In the genomic region with DNA sequence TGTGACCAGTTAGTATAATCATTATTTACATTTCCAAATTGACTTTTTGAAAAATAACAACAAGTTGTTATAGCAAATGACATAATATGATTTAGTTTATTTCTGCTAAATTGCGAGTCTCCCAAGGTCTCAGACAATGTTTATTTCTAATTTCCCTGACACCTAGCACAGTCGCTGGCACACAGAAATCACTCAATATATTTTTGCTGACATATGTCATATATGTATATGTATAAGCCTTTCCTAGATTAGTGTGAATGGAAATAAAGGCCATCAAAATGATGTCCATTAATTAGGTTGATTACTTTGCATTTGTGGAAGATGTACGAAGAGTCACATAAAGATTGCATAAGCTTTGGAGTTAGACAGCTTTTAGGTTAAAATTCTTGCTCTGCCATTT, we compare ENCODE assay signal across 3 cellular contexts.
TF ChIP-seq lines count a peak whose summit lies in the region.

No MANE protein-coding gene starts in this region.

TF ChIP-seq in HepG2, 621 proteins besides CTCF, POLR2A, EP300 and RAD21:
- TF ChIP-seq MAFK (conservative IDR thresholded peaks at IDR 0.05 in 1 of 2, IDR thresholded peaks at IDR 0.05 in 1 of 2; ENCODE audit: low read length in 2 of 2) (peak in 1 of 2 experiments; percentile 68; a peak in 2 of 4 replicates), DNMT1 (CRISPR knock-in tag; IDR thresholded peaks at IDR 0.05) (no peak), ZFYVE20 (CRISPR knock-in tag; IDR thresholded peaks at IDR 0.05; ENCODE audit: borderline replicate concordance, low read depth) (no peak), PATZ1 (CRISPR knock-in tag; IDR thresholded peaks at IDR 0.05) (no peak), MAFF (IDR thresholded peaks at IDR 0.05; ENCODE audit: low read depth, low read length) (peak; percentile 65), ZNF350 (CRISPR knock-in tag; IDR thresholded peaks at IDR 0.05; ENCODE audit: borderline replicate concordance, low read depth) (no peak)

TF ChIP-seq in A549, 52 proteins besides CTCF, POLR2A, EP300 and RAD21:
- TF ChIP-seq FOXS1 (CRISPR knock-in tag; IDR thresholded peaks at IDR 0.05) (no peak), MAFK (IDR thresholded peaks at IDR 0.05; ENCODE audit: partially characterized antibody) (peak; percentile 48), HOXB13 (CRISPR knock-in tag; IDR thresholded peaks at IDR 0.05; ENCODE audit: low read depth) (no peak)

TF ChIP-seq in IMR-90, 13 proteins besides CTCF, POLR2A, EP300 and RAD21:
- no peak for TF ChIP-seq BHLHE40 (IDR thresholded peaks at IDR 0.05; ENCODE audit: low read depth, low read length)
- peak; percentile 44 for TF ChIP-seq MAFK (IDR thresholded peaks at IDR 0.05; ENCODE audit: low read depth, low read length)
- TF ChIP-seq MAZ (IDR thresholded peaks at IDR 0.05; ENCODE audit: borderline replicate concordance, low read depth, low read length): no peak
- TF ChIP-seq, protein P1, sequence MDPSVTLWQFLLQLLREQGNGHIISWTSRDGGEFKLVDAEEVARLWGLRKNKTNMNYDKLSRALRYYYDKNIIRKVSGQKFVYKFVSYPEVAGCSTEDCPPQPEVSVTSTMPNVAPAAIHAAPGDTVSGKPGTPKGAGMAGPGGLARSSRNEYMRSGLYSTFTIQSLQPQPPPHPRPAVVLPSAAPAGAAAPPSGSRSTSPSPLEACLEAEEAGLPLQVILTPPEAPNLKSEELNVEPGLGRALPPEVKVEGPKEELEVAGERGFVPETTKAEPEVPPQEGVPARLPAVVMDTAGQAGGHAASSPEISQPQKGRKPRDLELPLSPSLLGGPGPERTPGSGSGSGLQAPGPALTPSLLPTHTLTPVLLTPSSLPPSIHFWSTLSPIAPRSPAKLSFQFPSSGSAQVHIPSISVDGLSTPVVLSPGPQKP (IDR thresholded peaks at IDR 0.05; ENCODE audit: borderline replicate concordance, low read depth, low read length): no peak
- TF ChIP-seq, protein P2, sequence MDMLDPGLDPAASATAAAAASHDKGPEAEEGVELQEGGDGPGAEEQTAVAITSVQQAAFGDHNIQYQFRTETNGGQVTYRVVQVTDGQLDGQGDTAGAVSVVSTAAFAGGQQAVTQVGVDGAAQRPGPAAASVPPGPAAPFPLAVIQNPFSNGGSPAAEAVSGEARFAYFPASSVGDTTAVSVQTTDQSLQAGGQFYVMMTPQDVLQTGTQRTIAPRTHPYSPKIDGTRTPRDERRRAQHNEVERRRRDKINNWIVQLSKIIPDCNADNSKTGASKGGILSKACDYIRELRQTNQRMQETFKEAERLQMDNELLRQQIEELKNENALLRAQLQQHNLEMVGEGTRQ (IDR thresholded peaks at IDR 0.05; ENCODE audit: low read depth, low read length): no peak
TF ChIP-seq in IMR-90: peak in this region for 1.
